Comparison of ENCODE assay signal across 1 cellular context in genomic region chr2:100744589-100744988, GRCh38.
TF ChIP-seq lines count a peak whose summit lies in the region.

No MANE protein-coding gene starts in this region.

TF ChIP-seq in H1, 55 proteins besides CTCF, POLR2A, EP300 and RAD21 (continued from another document):
- TF ChIP-seq FOSL1 (IDR thresholded peaks at IDR 0.05; ENCODE audit: insufficient read depth, low read depth, low read length) (no peak), TAF7 (optimal IDR thresholded peaks at IDR 0.05; ENCODE audit: borderline replicate concordance, low read depth, low read length) (no peak), RXRA (IDR thresholded peaks at IDR 0.05; ENCODE audit: insufficient read depth, low read depth, low read length) (no peak), KDM4A (IDR thresholded peaks at IDR 0.05; ENCODE audit: low read depth, low read length, severe bottlenecking) (no peak)
